Comparison of ENCODE assay signal across 5 cellular contexts in genomic region chr3:26556637-26557036, GRCh38.
"Had no signal": no experiment of that assay in that cellular context is flagged by ENCODE, and none has a peak within 500 bp of the region (broad histone marks: within the 10 kb centered on the region; RNA-seq: fewer than 3 reads in every experiment).

No MANE protein-coding gene starts in this region.

- ATAC-seq: HepG2, K562 had no signal

- DNase-seq: IMR-90, KBM-7, KG1 had no signal
